Comparison of ENCODE assay signal across 1 cellular context in the genomic region with DNA sequence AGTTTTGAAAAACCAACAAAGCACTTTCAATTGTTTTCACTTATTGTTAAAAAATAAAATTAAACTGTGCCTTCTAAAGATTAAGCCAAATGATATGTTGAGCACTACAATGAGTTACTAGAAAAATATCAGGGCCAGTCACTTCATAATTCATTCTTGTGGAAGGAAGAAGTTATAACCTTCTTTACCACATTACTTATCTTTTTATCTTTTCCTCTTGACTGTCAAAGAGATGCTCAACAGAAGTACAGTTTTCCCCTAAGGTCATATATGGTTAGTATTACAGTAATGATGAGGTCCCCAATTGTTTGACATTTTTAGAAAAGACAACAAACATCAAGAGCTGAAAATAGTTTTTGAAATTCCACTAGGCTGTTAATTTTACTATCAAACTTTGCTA.
A peak's percentile ranks its signal among the peaks of the same experiment; 100 is the strongest.
TF ChIP-seq lines count a peak whose summit lies in the region.

No MANE protein-coding gene starts in this region.

TF ChIP-seq in SK-N-SH, 30 proteins besides CTCF, POLR2A, EP300 and RAD21 (continued from another document):
- TF ChIP-seq, protein P1, sequence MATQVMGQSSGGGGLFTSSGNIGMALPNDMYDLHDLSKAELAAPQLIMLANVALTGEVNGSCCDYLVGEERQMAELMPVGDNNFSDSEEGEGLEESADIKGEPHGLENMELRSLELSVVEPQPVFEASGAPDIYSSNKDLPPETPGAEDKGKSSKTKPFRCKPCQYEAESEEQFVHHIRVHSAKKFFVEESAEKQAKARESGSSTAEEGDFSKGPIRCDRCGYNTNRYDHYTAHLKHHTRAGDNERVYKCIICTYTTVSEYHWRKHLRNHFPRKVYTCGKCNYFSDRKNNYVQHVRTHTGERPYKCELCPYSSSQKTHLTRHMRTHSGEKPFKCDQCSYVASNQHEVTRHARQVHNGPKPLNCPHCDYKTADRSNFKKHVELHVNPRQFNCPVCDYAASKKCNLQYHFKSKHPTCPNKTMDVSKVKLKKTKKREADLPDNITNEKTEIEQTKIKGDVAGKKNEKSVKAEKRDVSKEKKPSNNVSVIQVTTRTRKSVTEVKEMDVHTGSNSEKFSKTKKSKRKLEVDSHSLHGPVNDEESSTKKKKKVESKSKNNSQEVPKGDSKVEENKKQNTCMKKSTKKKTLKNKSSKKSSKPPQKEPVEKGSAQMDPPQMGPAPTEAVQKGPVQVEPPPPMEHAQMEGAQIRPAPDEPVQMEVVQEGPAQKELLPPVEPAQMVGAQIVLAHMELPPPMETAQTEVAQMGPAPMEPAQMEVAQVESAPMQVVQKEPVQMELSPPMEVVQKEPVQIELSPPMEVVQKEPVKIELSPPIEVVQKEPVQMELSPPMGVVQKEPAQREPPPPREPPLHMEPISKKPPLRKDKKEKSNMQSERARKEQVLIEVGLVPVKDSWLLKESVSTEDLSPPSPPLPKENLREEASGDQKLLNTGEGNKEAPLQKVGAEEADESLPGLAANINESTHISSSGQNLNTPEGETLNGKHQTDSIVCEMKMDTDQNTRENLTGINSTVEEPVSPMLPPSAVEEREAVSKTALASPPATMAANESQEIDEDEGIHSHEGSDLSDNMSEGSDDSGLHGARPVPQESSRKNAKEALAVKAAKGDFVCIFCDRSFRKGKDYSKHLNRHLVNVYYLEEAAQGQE (IDR thresholded peaks at IDR 0.05; ENCODE audit: low read depth, low read length): no peak
- TF ChIP-seq, protein P2, sequence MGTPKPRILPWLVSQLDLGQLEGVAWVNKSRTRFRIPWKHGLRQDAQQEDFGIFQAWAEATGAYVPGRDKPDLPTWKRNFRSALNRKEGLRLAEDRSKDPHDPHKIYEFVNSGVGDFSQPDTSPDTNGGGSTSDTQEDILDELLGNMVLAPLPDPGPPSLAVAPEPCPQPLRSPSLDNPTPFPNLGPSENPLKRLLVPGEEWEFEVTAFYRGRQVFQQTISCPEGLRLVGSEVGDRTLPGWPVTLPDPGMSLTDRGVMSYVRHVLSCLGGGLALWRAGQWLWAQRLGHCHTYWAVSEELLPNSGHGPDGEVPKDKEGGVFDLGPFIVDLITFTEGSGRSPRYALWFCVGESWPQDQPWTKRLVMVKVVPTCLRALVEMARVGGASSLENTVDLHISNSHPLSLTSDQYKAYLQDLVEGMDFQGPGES (IDR thresholded peaks at IDR 0.05; ENCODE audit: low read depth, low read length): no peak
- TF ChIP-seq, protein P3, sequence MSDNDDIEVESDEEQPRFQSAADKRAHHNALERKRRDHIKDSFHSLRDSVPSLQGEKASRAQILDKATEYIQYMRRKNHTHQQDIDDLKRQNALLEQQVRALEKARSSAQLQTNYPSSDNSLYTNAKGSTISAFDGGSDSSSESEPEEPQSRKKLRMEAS (IDR thresholded peaks at IDR 0.05; ENCODE audit: low read depth): 0 out of 2 replicates have a peak, but pooled peaks have one; percentile 1
- peak; percentile 92 for TF ChIP-seq FOXM1 (IDR thresholded peaks at IDR 0.05; ENCODE audit: low read depth)
- TF ChIP-seq FOSL2 (IDR thresholded peaks at IDR 0.05; ENCODE audit: borderline replicate concordance, low read depth): peak; percentile 41; the same call in 1 of the 2 replicates
- TF ChIP-seq YY1 (IDR thresholded peaks at IDR 0.05; ENCODE audit: low read depth): no peak
- TF ChIP-seq MEF2A (IDR thresholded peaks at IDR 0.05; ENCODE audit: borderline replicate concordance, low read depth): peak; percentile 29; the same call in 1 of the 2 replicates
- TF ChIP-seq, protein P4, sequence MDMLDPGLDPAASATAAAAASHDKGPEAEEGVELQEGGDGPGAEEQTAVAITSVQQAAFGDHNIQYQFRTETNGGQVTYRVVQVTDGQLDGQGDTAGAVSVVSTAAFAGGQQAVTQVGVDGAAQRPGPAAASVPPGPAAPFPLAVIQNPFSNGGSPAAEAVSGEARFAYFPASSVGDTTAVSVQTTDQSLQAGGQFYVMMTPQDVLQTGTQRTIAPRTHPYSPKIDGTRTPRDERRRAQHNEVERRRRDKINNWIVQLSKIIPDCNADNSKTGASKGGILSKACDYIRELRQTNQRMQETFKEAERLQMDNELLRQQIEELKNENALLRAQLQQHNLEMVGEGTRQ (IDR thresholded peaks at IDR 0.05; ENCODE audit: borderline replicate concordance, low read depth, low read length): no peak
- TF ChIP-seq RXRA (IDR thresholded peaks at IDR 0.05; ENCODE audit: borderline replicate concordance, low read depth): 0 out of 2 replicates have a peak, but pooled peaks have one; percentile 47
- TF ChIP-seq EZH2phosphoT487 (IDR thresholded peaks at IDR 0.05; ENCODE audit: borderline replicate concordance, low read depth): no peak
- no peak for TF ChIP-seq NRF1 (IDR thresholded peaks at IDR 0.05; ENCODE audit: low read depth, low read length)
